8 cellular contexts compared by ENCODE assay signal in genomic region chr16:4847774-4848587, GRCh38. TPM values are rescaled to one million over a fixed set of nuclear protein-coding genes. Genes with fewer than 3 reads are reported as not detected.
A peak's percentile ranks its signal among the peaks of the same experiment; 100 is the strongest.
DNase-seq lines count a peak whose midpoint lies in the region; ATAC-seq, FAIRE-seq and TF ChIP-seq lines count a peak whose summit lies in the region.

No MANE protein-coding gene starts in this region.

- peaks cover 38% of the 10 kb centered on the region for H3K36me3 Mint-ChIP-seq in T-helper 2 cell treated with Interferon-gamma antibody and Interleukin-4, amounts not matched to agents 5 μg/mL and 100 μg/mL, for 36 hours (ENCODE audit: low read depth)

- H2AFZ ChIP-seq in mammary epithelial cell (ENCODE audit: low read depth, low read length) (peak overlapping the region; percentile 80), keratinocyte (ENCODE audit: control insufficient read depth, low read length) (peak overlapping the region; percentile 49)

- dilution Hi-C loops in mammary epithelial cell (cut with HindIII; ENCODE audit: low sequenced_read_pairs), result no loop called here
- dilution Hi-C loops in keratinocyte (cut with MboI; ENCODE audit: extremely low pct_ligation_motif_present, low sequenced_read_pairs), result no loop called here

- peak; percentile 10 for ATAC-seq in GM19463 (IDR thresholded peaks at IDR 0.05; ENCODE audit: unreplicated experiment)
- ATAC-seq in HG03571 (IDR thresholded peaks at IDR 0.05; ENCODE audit: unreplicated experiment), result peak; percentile 17
- ATAC-seq in HG03135 (IDR thresholded peaks at IDR 0.05; ENCODE audit: unreplicated experiment), result no peak

- intact Hi-C loops in mammary epithelial cell (cut with micrococcal nuclease), result loop anchor here (1.0 to 10.0 kb wide), 5 partner anchors 35 to 313 kb away; partner anchors contain the start of gene CDIP1

- no peaks in the 10 kb centered on the region for H3K9me3 Mint-ChIP-seq in T-helper 2 cell treated with Interferon-gamma antibody and Interleukin-4, amounts not matched to agents 5 μg/mL and 100 μg/mL, for 36 hours

- H3K4me3 ChIP-seq in mammary epithelial cell (replicated peaks in 1 of 3; ENCODE audit: insufficient read depth in 1 of 3, low read depth in 2 of 3, low read length in 3 of 3) (peak overlapping the region; percentile 65 to 89 (median 75)), keratinocyte (ENCODE audit: control insufficient read depth in 2 of 3, extremely low read depth in 1 of 3, insufficient read depth in 2 of 3, low read depth in 1 of 3, low read length in 3 of 3) (peak overlapping the region; percentile 81 to 97 (median 94))

- H3K79me2 ChIP-seq in mammary epithelial cell (ENCODE audit: insufficient read depth, low read length) (peaks cover 92% of the 10 kb centered on the region), keratinocyte (ENCODE audit: control insufficient read depth, insufficient read depth, low read length) (peaks cover 87% of the 10 kb centered on the region)

- H3K36me3 ChIP-seq in mammary epithelial cell (ENCODE audit: insufficient read depth, low read length) (peaks cover 9% of the 10 kb centered on the region), keratinocyte (ENCODE audit: control insufficient read depth in 2 of 2, extremely low read depth in 1 of 2, insufficient read depth in 2 of 2, low read length in 2 of 2) (peaks cover 10 to 18% of the 10 kb centered on the region in 2 experiments)

- H3K9me1 ChIP-seq in keratinocyte (ENCODE audit: control insufficient read depth, extremely low read depth, insufficient read depth, low read length), result peaks cover 5% of the 10 kb centered on the region

- under 1% methylated on average over 31 of the region's 83 CpGs for WGBS in mammary epithelial cell (ENCODE audit: low coverage, missing lambda C conversion rate)

- H3K4me3 Mint-ChIP-seq in T-helper 2 cell treated with Interferon-gamma antibody and Interleukin-4, amounts not matched to agents 5 μg/mL and 100 μg/mL, for 36 hours, result peak overlapping the region; percentile 92

- H4K20me1 ChIP-seq in mammary epithelial cell (ENCODE audit: insufficient read depth, low read length) (peaks cover 4% of the 10 kb centered on the region), keratinocyte (ENCODE audit: control insufficient read depth, extremely low read depth, insufficient read depth, low read length) (no peaks in the 10 kb centered on the region)

- peaks cover 49% of the 10 kb centered on the region for H3K4me1 Mint-ChIP-seq in T-helper 2 cell treated with Interferon-gamma antibody and Interleukin-4, amounts not matched to agents 5 μg/mL and 100 μg/mL, for 36 hours (ENCODE audit: low read depth)

- H3K27me3 ChIP-seq in mammary epithelial cell (ENCODE audit: insufficient read depth, low read length) (no peaks in the 10 kb centered on the region), keratinocyte (ENCODE audit: control insufficient read depth, extremely low read depth, insufficient read depth, low read length) (no peaks in the 10 kb centered on the region)

- no TSS peak for BruUV-seq in mammary epithelial cell (replicated peaks; lab: Mats Ljungman, UMichigan)

- H3K9ac ChIP-seq in mammary epithelial cell (ENCODE audit: insufficient read depth, low read length) (peak overlapping the region; percentile 52), keratinocyte (ENCODE audit: control insufficient read depth, extremely low read depth, insufficient read depth, low read length) (peak overlapping the region; percentile 85)

- in situ Hi-C loops in mammary epithelial cell (cut with MboI; ENCODE audit: low sequenced_read_pairs in 2 of 2), result loop anchor here in 1 of 2 donors (5.0 kb wide), 1 partner anchor 109 kb away; the partner anchor contains the start of gene SEC14L5

- CTCF ChIA-PET in mammary epithelial cell (lab: Charles Lee; ENCODE audit: low non-redundant PET), result no interaction called here

- DNase-seq in COLO829 (ENCODE audit: low spot score) (peak; percentile 25), mammary epithelial cell (peak; percentile 62), keratinocyte (ENCODE audit: low read depth, low spot score) (no peak)
- peak; percentile 28 for DNase-seq in T-helper 2 cell treated with Interferon-gamma antibody and Interleukin-4, amounts not matched to agents 5 μg/mL and 100 μg/mL, for 36 hours (ENCODE audit: low spot score)
- peak; percentile 11 to 20 for DNase-seq in stimulated activated CD4-positive, alpha-beta T cell treated with anti-CD3 and anti-CD28 coated beads, Interleukin-15, amount 100 ng/mL, for 1 hour (ENCODE audit: low read depth in 1 of 2, low spot score in 1 of 2)

- no peak for FAIRE-seq in keratinocyte (lab: Jason Lieb, UNC)

- H3K27me3 Mint-ChIP-seq in T-helper 2 cell treated with Interferon-gamma antibody and Interleukin-4, amounts not matched to agents 5 μg/mL and 100 μg/mL, for 36 hours (ENCODE audit: low read depth), result no peaks in the 10 kb centered on the region

- no peaks in the 10 kb centered on the region for H3K9me3 ChIP-seq in mammary epithelial cell (replicated peaks; ENCODE audit: insufficient read depth, low read length)
- no peaks in the 10 kb centered on the region for H3K9me3 ChIP-seq in keratinocyte (ENCODE audit: control insufficient read depth, low read depth, low read length)

- peak overlapping the region; percentile 85 for H3K27ac Mint-ChIP-seq in T-helper 2 cell treated with Interferon-gamma antibody and Interleukin-4, amounts not matched to agents 5 μg/mL and 100 μg/mL, for 36 hours

- H3K27ac ChIP-seq in mammary epithelial cell (ENCODE audit: insufficient read depth, low read depth, low read length), result peak overlapping the region; percentile 68
- H3K27ac ChIP-seq in keratinocyte (ENCODE audit: control insufficient read depth, insufficient read depth, low read length), result peak overlapping the region; percentile 75

- H3K4me1 ChIP-seq in mammary epithelial cell (ENCODE audit: insufficient read depth, low read length), result peaks cover 43% of the 10 kb centered on the region
- H3K4me1 ChIP-seq in keratinocyte (ENCODE audit: control insufficient read depth, extremely low read depth, insufficient read depth, low read length), result peaks cover 45% of the 10 kb centered on the region

- TF ChIP-seq CTCF in mammary epithelial cell (conservative IDR thresholded peaks at IDR 0.05 in 1 of 2, IDR thresholded peaks at IDR 0.05 in 1 of 2; ENCODE audit: extremely low read depth in 1 of 2, insufficient read depth in 1 of 2, low read depth in 1 of 2, low read length in 2 of 2), result no peak
- no peak for TF ChIP-seq CTCF in keratinocyte (optimal IDR thresholded peaks at IDR 0.05 in 1 of 3, IDR thresholded peaks at IDR 0.05 in 1 of 3, conservative IDR thresholded peaks at IDR 0.05 in 1 of 3; ENCODE audit: extremely low read depth in 1 of 3, insufficient read depth in 2 of 3, low read length in 3 of 3)

- H3K4me2 ChIP-seq in mammary epithelial cell (ENCODE audit: insufficient read depth, low read depth, low read length), result peak overlapping the region; percentile 70
- H3K4me2 ChIP-seq in keratinocyte (ENCODE audit: control insufficient read depth, extremely low read depth, insufficient read depth, low read depth, low read length), result peak overlapping the region; percentile 86

RNA-seq across cellular contexts. Expression of gene UBN1, which starts 0.7 kb away (rescaled TPM):
- 10 to 100 TPM; 23.7 to 37.2 TPM for total RNA-seq in mammary epithelial cell
- polyA plus RNA-seq in mammary epithelial cell (16.5 TPM), keratinocyte (9.5 to 19.6 TPM (median 11.5 TPM) in 3 replicates)
- polyA minus RNA-seq in mammary epithelial cell (96.1 TPM), keratinocyte (21.3 to 78.4 TPM (median 21.5 TPM) in 3 replicates)
- polyA plus RNA-seq in keratinocyte (2011; ENCODE audit: low read depth), result 92.6 TPM
- polyA plus RNA-seq in keratinocyte (2011; cell fraction: cytosol; rRNA removed), result 11.5 and 14.0 TPM in 2 replicates
- polyA plus RNA-seq in keratinocyte (2011; cell fraction: nucleus; rRNA removed), result 39.0 and 42.0 TPM in 2 replicates
- 20.9 and 26.0 TPM in 2 replicates for polyA plus RNA-seq in keratinocyte (2012; ENCODE audit: low replicate concordance)
- 23.4 TPM for polyA minus RNA-seq in keratinocyte (2011; cell fraction: cytosol; rRNA and poly(A)+ RNA removed)
- 28.7 and 42.0 TPM in 2 replicates for polyA minus RNA-seq in keratinocyte (2011; cell fraction: nucleus; rRNA and poly(A)+ RNA removed)

RNA-seq across cellular contexts. Expression of gene GLYR1, which starts 0.9 kb away (rescaled TPM):
- total RNA-seq in mammary epithelial cell, result 10 to 100 TPM; 38.0 to 67.7 TPM
- 31.3 TPM for polyA plus RNA-seq in mammary epithelial cell
- polyA minus RNA-seq in mammary epithelial cell, result 58.2 TPM
- 38.7 to 42.6 TPM (median 39.8 TPM) in 3 replicates for polyA plus RNA-seq in keratinocyte
- polyA plus RNA-seq in keratinocyte (2011; ENCODE audit: low read depth), result 69.2 TPM
- 22.2 and 25.3 TPM in 2 replicates for polyA plus RNA-seq in keratinocyte (2011; cell fraction: cytosol; rRNA removed)
- 59.7 and 68.2 TPM in 2 replicates for polyA plus RNA-seq in keratinocyte (2011; cell fraction: nucleus; rRNA removed)
- 27.3 and 41.6 TPM in 2 replicates for polyA plus RNA-seq in keratinocyte (2012; ENCODE audit: low replicate concordance)
- 24.0 to 60.5 TPM (median 39.2 TPM) in 3 replicates for polyA minus RNA-seq in keratinocyte
- 21.7 TPM for polyA minus RNA-seq in keratinocyte (2011; cell fraction: cytosol; rRNA and poly(A)+ RNA removed)
- 18.7 and 28.8 TPM in 2 replicates for polyA minus RNA-seq in keratinocyte (2011; cell fraction: nucleus; rRNA and poly(A)+ RNA removed)

RNA-seq across cellular contexts. Expression of gene ROGDI, which starts 45.5 kb away (rescaled TPM):
- total RNA-seq in mammary epithelial cell, result 10 to 100 TPM; 27.0 to 33.8 TPM
- polyA plus RNA-seq in mammary epithelial cell, result 24.5 TPM
- polyA minus RNA-seq in mammary epithelial cell, result 17.8 TPM
- polyA plus RNA-seq in keratinocyte, result 17.3 to 33.2 TPM (median 20.5 TPM) in 3 replicates
- 7.0 TPM for polyA plus RNA-seq in keratinocyte (2011; ENCODE audit: low read depth)
- polyA plus RNA-seq in keratinocyte (2011; cell fraction: cytosol; rRNA removed), result 13.9 and 24.0 TPM in 2 replicates
- 32.3 and 38.9 TPM in 2 replicates for polyA plus RNA-seq in keratinocyte (2011; cell fraction: nucleus; rRNA removed)
- 12.7 and 22.6 TPM in 2 replicates for polyA plus RNA-seq in keratinocyte (2012; ENCODE audit: low replicate concordance)
- 8.1 to 31.8 TPM (median 27.3 TPM) in 3 replicates for polyA minus RNA-seq in keratinocyte
- 29.0 TPM for polyA minus RNA-seq in keratinocyte (2011; cell fraction: cytosol; rRNA and poly(A)+ RNA removed)
- 8.8 and 11.6 TPM in 2 replicates for polyA minus RNA-seq in keratinocyte (2011; cell fraction: nucleus; rRNA and poly(A)+ RNA removed)

RNA-seq across cellular contexts. Expression of gene SMIM22, which starts 52.8 kb away (rescaled TPM):
- total RNA-seq in mammary epithelial cell, result 1 to 10 TPM in 1 of 2 donors, not detected in 1; 1.0 TPM
- polyA plus RNA-seq in mammary epithelial cell (3.4 TPM), keratinocyte (8.4 to 20.2 TPM (median 10.6 TPM) in 3 replicates)
- polyA minus RNA-seq in mammary epithelial cell (not detected), keratinocyte (4.5 to 10.8 TPM (median 10.2 TPM) in 3 replicates)
- not detected for polyA plus RNA-seq in keratinocyte (2011; ENCODE audit: low read depth)
- polyA plus RNA-seq in keratinocyte (2011; cell fraction: cytosol; rRNA removed), result 10.2 and 13.2 TPM in 2 replicates
- polyA plus RNA-seq in keratinocyte (2011; cell fraction: nucleus; rRNA removed), result 11.0 and 11.8 TPM in 2 replicates
- 13.9 and 22.5 TPM in 2 replicates for polyA plus RNA-seq in keratinocyte (2012; ENCODE audit: low replicate concordance)
- 6.1 TPM for polyA minus RNA-seq in keratinocyte (2011; cell fraction: cytosol; rRNA and poly(A)+ RNA removed)
- 4.6 TPM in 1 of 2 replicates, not detected in the other for polyA minus RNA-seq in keratinocyte (2011; cell fraction: nucleus; rRNA and poly(A)+ RNA removed)

RNA-seq across cellular contexts. Expression of gene SEPTIN12, which starts 59.8 kb away (rescaled TPM):
- total RNA-seq in mammary epithelial cell, result not detected
- not detected for polyA plus RNA-seq in mammary epithelial cell
- polyA minus RNA-seq in mammary epithelial cell, result not detected
- not detected in 3 replicates for polyA plus RNA-seq in keratinocyte
- not detected for polyA plus RNA-seq in keratinocyte (2011; ENCODE audit: low read depth)
- not detected in 2 replicates for polyA plus RNA-seq in keratinocyte (2011; cell fraction: cytosol; rRNA removed)
- polyA plus RNA-seq in keratinocyte (2011; cell fraction: nucleus; rRNA removed), result not detected in 2 replicates
- polyA plus RNA-seq in keratinocyte (2012; ENCODE audit: low replicate concordance), result not detected in 2 replicates
- polyA minus RNA-seq in keratinocyte, result not detected in 3 replicates
- polyA minus RNA-seq in keratinocyte (2011; cell fraction: cytosol; rRNA and poly(A)+ RNA removed), result not detected
- not detected in 2 replicates for polyA minus RNA-seq in keratinocyte (2011; cell fraction: nucleus; rRNA and poly(A)+ RNA removed)
